22 cellular contexts compared by ENCODE assay signal in genomic region chr16:23563186-23563585, GRCh38. TPM values are rescaled to one million over a fixed set of nuclear protein-coding genes. Genes with fewer than 3 reads are reported as not detected.
DNase-seq lines count a peak whose midpoint lies in the region; ATAC-seq and TF ChIP-seq lines count a peak whose summit lies in the region.
"Had no signal": no experiment of that assay in that cellular context is flagged by ENCODE, and none has a peak within 500 bp of the region (broad histone marks: within the 10 kb centered on the region; RNA-seq: fewer than 3 reads in every experiment).

No MANE protein-coding gene starts in this region.

- peak overlapping the region; percentile 56 for H3K27ac ChIP-seq in psoas muscle
- no peak overlapping the region for H3K27ac ChIP-seq in MM.1S (ENCODE audit: low read length)

- 46 to 82% (median 67%) methylated on average over 6 of the region's 6 CpGs for WGBS in psoas muscle, 3 donors

- ATAC-seq in stimulated activated naive CD8-positive, alpha-beta T cell treated with anti-CD3 and anti-CD28 coated beads, Interleukin-15, amount 100 ng/mL, for 72 hours = no peak
- no peak for ATAC-seq in stimulated activated naive CD8-positive, alpha-beta T cell treated with anti-CD3 and anti-CD28 coated beads, Interleukin-15, Interleukin-2, amounts not matched to agents 100 U/mL and 50 U/mL, for 24 hours
- ATAC-seq in psoas muscle = peak; percentile 58 to 73 (median 60)
- ATAC-seq in stimulated activated naive B cell treated with anti-CD40 and anti-IgM and Interleukin-4, amounts not matched to agents 10 μg/mL and 1 μg/mL and 100 μg/mL, for 72 hours (replicated peaks) = no peak
- no peak for ATAC-seq in HG02798 (IDR thresholded peaks at IDR 0.05; ENCODE audit: poor library complexity, unreplicated experiment)
- ATAC-seq: GM12878, HCT116, HepG2 had no signal

- TF ChIP-seq CTCF in psoas muscle (IDR thresholded peaks at IDR 0.05) (no peak), MM.1S (IDR thresholded peaks at IDR 0.05; ENCODE audit: low read length) (no peak)

- H3K79me2 ChIP-seq in MM.1S (ENCODE audit: low read length) = peaks cover 33% of the 10 kb centered on the region

- H3K9me3 ChIP-seq in psoas muscle = no peaks in the 10 kb centered on the region
- H3K9me3 ChIP-seq in MM.1S (replicated peaks; ENCODE audit: insufficient read depth, low read length) = no peaks in the 10 kb centered on the region
- H3K9me3 ChIP-seq: BE2C had no signal

- H2AFZ ChIP-seq in MM.1S (ENCODE audit: low read length) = no peak overlapping the region

- H4K20me1 ChIP-seq in MM.1S (ENCODE audit: insufficient read depth, low read length) = no peaks in the 10 kb centered on the region

- no peaks in the 10 kb centered on the region for H3K9me3 Mint-ChIP-seq in stimulated activated naive CD8-positive, alpha-beta T cell treated with anti-CD3 and anti-CD28 coated beads, Interleukin-15, amount 100 ng/mL, for 72 hours
- no peaks in the 10 kb centered on the region for H3K9me3 Mint-ChIP-seq in stimulated activated naive B cell treated with anti-CD40 and anti-IgM and Interleukin-4, amounts not matched to agents 10 μg/mL and 1 μg/mL and 100 μg/mL, for 72 hours
- H3K9me3 Mint-ChIP-seq: CD4-positive, CD25-positive, alpha-beta regulatory T cell; CD8-positive, alpha-beta memory T cell; HFFc6 had no signal

- no peak for DNase-seq in stimulated activated naive CD8-positive, alpha-beta T cell treated with anti-CD3 and anti-CD28 coated beads, Interleukin-15, amount 100 ng/mL, for 72 hours
- DNase-seq in stimulated activated naive CD8-positive, alpha-beta T cell treated with anti-CD3 and anti-CD28 coated beads, Interleukin-15, Interleukin-2, amounts not matched to agents 100 U/mL and 50 U/mL, for 24 hours = no peak
- DNase-seq in psoas muscle (peak; percentile 29 to 69), MM.1S (no peak), HuH-7.5 (ENCODE audit: low spot score) (no peak)
- no peak for DNase-seq in stimulated activated naive B cell treated with anti-CD40 and anti-IgM and Interleukin-4, amounts not matched to agents 10 μg/mL and 1 μg/mL and 100 μg/mL, for 72 hours
- DNase-seq: BE2C; C1 segment of cervical spinal cord; CD4-positive, CD25-positive, alpha-beta regulatory T cell; COR-L47; DMS 273 treated with DMSO at 0.1 percent for 48 hours; DMS53; DND-41; EL; GOT3; H7; HFFc6 had no signal

- H3K27me3 ChIP-seq in psoas muscle (ENCODE audit: insufficient read depth in 3 of 3, low read length in 2 of 3) (no peaks in the 10 kb centered on the region), MM.1S (replicated peaks; ENCODE audit: insufficient read depth, low read length) (no peaks in the 10 kb centered on the region)
- H3K27me3 ChIP-seq: BE2C had no signal

- peaks cover 84% of the 10 kb centered on the region for H3K4me1 ChIP-seq in psoas muscle
- 0 out of 2 replicates have a peak, but pooled peaks cover 5% of the 10 kb centered on the region for H3K4me1 ChIP-seq in MM.1S (ENCODE audit: low read length)
- H3K4me1 ChIP-seq: BE2C had no signal

- no peaks in the 10 kb centered on the region for H3F3A ChIP-seq in MM.1S (ENCODE audit: insufficient read depth, low read length)

- peaks cover 28% of the 10 kb centered on the region for H3K4me1 Mint-ChIP-seq in stimulated activated naive CD8-positive, alpha-beta T cell treated with anti-CD3 and anti-CD28 coated beads, Interleukin-15, amount 100 ng/mL, for 72 hours
- peaks cover 11 to 13% of the 10 kb centered on the region in 2 donors for H3K4me1 Mint-ChIP-seq in stimulated activated naive B cell treated with anti-CD40 and anti-IgM and Interleukin-4, amounts not matched to agents 10 μg/mL and 1 μg/mL and 100 μg/mL, for 72 hours

- no peak overlapping the region for H3K4me2 ChIP-seq in MM.1S (ENCODE audit: low read depth, low read length)

- H3K4me3 ChIP-seq in psoas muscle = peak overlapping the region; percentile 40
- H3K4me3 ChIP-seq in MM.1S (ENCODE audit: low read length) = no peak overlapping the region
- H3K4me3 ChIP-seq: GM12878 had no signal

- H3K36me3 Mint-ChIP-seq in stimulated activated naive B cell treated with anti-CD40 and anti-IgM and Interleukin-4, amounts not matched to agents 10 μg/mL and 1 μg/mL and 100 μg/mL, for 72 hours = peaks cover 46 to 54% of the 10 kb centered on the region in 2 donors

- H3K36me3 ChIP-seq in psoas muscle (ENCODE audit: insufficient read depth in 1 of 2, low read depth in 1 of 2) (peaks cover 23 to 92% of the 10 kb centered on the region in 2 donors), MM.1S (replicated peaks; ENCODE audit: insufficient read depth, low read length) (peaks cover 8% of the 10 kb centered on the region)

- H3K27me3 Mint-ChIP-seq in stimulated activated naive CD8-positive, alpha-beta T cell treated with anti-CD3 and anti-CD28 coated beads, Interleukin-15, amount 100 ng/mL, for 72 hours = no peaks in the 10 kb centered on the region
- H3K27me3 Mint-ChIP-seq in stimulated activated naive B cell treated with anti-CD40 and anti-IgM and Interleukin-4, amounts not matched to agents 10 μg/mL and 1 μg/mL and 100 μg/mL, for 72 hours = no peaks in the 10 kb centered on the region
- H3K27me3 Mint-ChIP-seq: CD4-positive, CD25-positive, alpha-beta regulatory T cell; CD8-positive, alpha-beta memory T cell had no signal

- no peak overlapping the region for H3K4me3 Mint-ChIP-seq in stimulated activated naive CD8-positive, alpha-beta T cell treated with anti-CD3 and anti-CD28 coated beads, Interleukin-15, amount 100 ng/mL, for 72 hours
- H3K4me3 Mint-ChIP-seq in stimulated activated naive B cell treated with anti-CD40 and anti-IgM and Interleukin-4, amounts not matched to agents 10 μg/mL and 1 μg/mL and 100 μg/mL, for 72 hours = no peak overlapping the region
- H3K4me3 Mint-ChIP-seq: HFFc6 had no signal

- peak overlapping the region; percentile 36 to 65 for H3K27ac Mint-ChIP-seq in stimulated activated naive CD8-positive, alpha-beta T cell treated with anti-CD3 and anti-CD28 coated beads, Interleukin-15, amount 100 ng/mL, for 72 hours
- H3K27ac Mint-ChIP-seq in stimulated activated naive B cell treated with anti-CD40 and anti-IgM and Interleukin-4, amounts not matched to agents 10 μg/mL and 1 μg/mL and 100 μg/mL, for 72 hours = peak overlapping the region; percentile 68
- H3K27ac Mint-ChIP-seq: HFFc6 had no signal

- H3K9ac ChIP-seq in MM.1S (ENCODE audit: low read length) = no peak overlapping the region

- H3K9me2 ChIP-seq in MM.1S (replicated peaks; ENCODE audit: insufficient read depth, low read length) = no peaks in the 10 kb centered on the region

- intact Hi-C loops in psoas muscle (cut with DNase I) = no loop called here

RNA-seq across cellular contexts. Expression of gene UBFD1, which starts 5.7 kb away (rescaled TPM):
- 100 to 1,000 TPM; 108 to 147 (median 122) TPM for total RNA-seq in psoas muscle
- polyA plus RNA-seq in psoas muscle = 100 to 1,000 TPM in 1 of 3 donors, 10 to 100 TPM in 2; 44.8 to 145 (median 48.1) TPM

RNA-seq across cellular contexts. Expression of gene EARS2, which starts 6.0 kb away (rescaled TPM):
- 10 to 100 TPM; 19.0 to 28.3 (median 20.9) TPM for total RNA-seq in psoas muscle
- polyA plus RNA-seq in psoas muscle = 10 to 100 TPM; 12.1 to 22.5 (median 13.6) TPM

RNA-seq across cellular contexts. Expression of gene NDUFAB1, which starts 32.9 kb away (rescaled TPM):
- total RNA-seq in psoas muscle = 100 to 1,000 TPM; 175 to 241 (median 210) TPM
- polyA plus RNA-seq in psoas muscle = 100 to 1,000 TPM; 304 to 441 (median 365) TPM

RNA-seq across cellular contexts. Expression of gene GGA2, which starts 52.9 kb away (rescaled TPM):
- total RNA-seq in psoas muscle = 10 to 100 TPM; 43.1 to 62.9 (median 56.4) TPM
- polyA plus RNA-seq in psoas muscle = 10 to 100 TPM; 18.9 to 49.3 (median 21.7) TPM

Comparison
In these comparisons a context has a peak if more than half of its experiments do, and no peak if none do; other contexts are left out.
1. ATAC-seq: peak in psoas muscle (4 of 4); none in stimulated activated naive CD8-positive, alpha-beta T cell treated with anti-CD3 and anti-CD28 coated beads, Interleukin-15, amount 100 ng/mL, for 72 hours (single experiment), stimulated activated naive CD8-positive, alpha-beta T cell treated with anti-CD3 and anti-CD28 coated beads, Interleukin-15, Interleukin-2, amounts not matched to agents 100 U/mL and 50 U/mL, for 24 hours (single experiment), stimulated activated naive B cell treated with anti-CD40 and anti-IgM and Interleukin-4, amounts not matched to agents 10 μg/mL and 1 μg/mL and 100 μg/mL, for 72 hours (0 of 2) and HG02798 (single experiment).
2. DNase-seq: peak in psoas muscle (2 of 2); none in stimulated activated naive CD8-positive, alpha-beta T cell treated with anti-CD3 and anti-CD28 coated beads, Interleukin-15, amount 100 ng/mL, for 72 hours (0 of 2), stimulated activated naive CD8-positive, alpha-beta T cell treated with anti-CD3 and anti-CD28 coated beads, Interleukin-15, Interleukin-2, amounts not matched to agents 100 U/mL and 50 U/mL, for 24 hours (single experiment), stimulated activated naive B cell treated with anti-CD40 and anti-IgM and Interleukin-4, amounts not matched to agents 10 μg/mL and 1 μg/mL and 100 μg/mL, for 72 hours (single experiment), MM.1S (single experiment) and HuH-7.5 (single experiment).